1 cellular context compared by ENCODE assay signal in genomic region chr14:103890052-103890371, GRCh38.
TF ChIP-seq lines count a peak whose summit lies in the region.

No MANE protein-coding gene starts in this region.

TF ChIP-seq in liver, 16 proteins besides CTCF, POLR2A, EP300 and RAD21 (continued from another document):
- no peak for TF ChIP-seq HNF4A (conservative IDR thresholded peaks at IDR 0.05)
- TF ChIP-seq GABPA (IDR thresholded peaks at IDR 0.05 in 1 of 2, conservative IDR thresholded peaks at IDR 0.05 in 1 of 2): no peak
TF ChIP-seq in liver: peak in this region for 0.
